1 cellular context compared by ENCODE assay signal in the genomic region with DNA sequence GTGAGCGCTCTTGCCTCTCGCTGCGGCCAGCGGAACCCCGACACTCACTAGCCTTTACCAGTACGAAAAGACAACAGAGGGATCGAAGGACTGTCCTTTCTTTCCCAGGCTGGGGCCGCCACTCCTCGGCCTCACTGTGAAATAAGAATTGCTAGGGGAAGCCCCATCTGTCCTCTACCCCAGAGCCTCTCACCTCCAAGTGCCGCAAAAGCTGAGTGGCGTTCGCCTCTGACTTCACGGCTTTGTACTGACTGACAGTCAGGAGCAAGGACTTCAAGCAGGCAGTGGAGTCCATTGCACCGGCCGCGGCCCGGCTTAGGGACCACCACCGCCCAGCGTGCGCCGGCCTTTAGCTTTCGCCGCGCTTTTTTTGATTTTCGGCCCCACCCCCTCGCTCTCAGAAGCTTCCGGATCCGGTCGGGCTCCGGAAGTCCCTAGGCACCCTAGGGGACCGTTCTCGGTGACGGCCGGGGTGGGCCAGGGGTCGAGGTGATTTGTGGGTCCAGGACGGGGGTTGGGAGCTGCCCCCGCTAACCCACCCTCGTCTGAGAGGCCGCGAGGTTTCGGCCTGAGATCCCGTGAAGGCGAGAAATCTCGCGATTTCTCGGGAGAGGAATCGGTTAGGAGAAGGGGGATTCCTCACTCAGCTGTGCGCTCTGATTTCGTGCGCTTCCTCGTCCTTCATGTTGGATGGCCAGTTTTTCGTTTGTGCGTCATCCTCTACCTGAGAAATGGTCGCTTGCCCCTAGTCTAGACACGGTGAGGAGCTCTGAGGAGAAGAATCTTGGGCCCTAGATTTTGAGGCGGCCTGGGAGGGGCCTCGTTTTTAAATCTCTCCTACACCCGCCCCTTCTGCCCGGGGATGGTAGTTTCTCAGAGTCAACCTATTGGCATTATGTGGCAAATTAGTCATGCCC.
TF ChIP-seq lines count a peak whose summit lies in the region.

A gene (minus strand): TSS at position 358 of the 917 bp plus-strand sequence. CDS start 63 bp downstream, at position 295.
A gene with protein sequence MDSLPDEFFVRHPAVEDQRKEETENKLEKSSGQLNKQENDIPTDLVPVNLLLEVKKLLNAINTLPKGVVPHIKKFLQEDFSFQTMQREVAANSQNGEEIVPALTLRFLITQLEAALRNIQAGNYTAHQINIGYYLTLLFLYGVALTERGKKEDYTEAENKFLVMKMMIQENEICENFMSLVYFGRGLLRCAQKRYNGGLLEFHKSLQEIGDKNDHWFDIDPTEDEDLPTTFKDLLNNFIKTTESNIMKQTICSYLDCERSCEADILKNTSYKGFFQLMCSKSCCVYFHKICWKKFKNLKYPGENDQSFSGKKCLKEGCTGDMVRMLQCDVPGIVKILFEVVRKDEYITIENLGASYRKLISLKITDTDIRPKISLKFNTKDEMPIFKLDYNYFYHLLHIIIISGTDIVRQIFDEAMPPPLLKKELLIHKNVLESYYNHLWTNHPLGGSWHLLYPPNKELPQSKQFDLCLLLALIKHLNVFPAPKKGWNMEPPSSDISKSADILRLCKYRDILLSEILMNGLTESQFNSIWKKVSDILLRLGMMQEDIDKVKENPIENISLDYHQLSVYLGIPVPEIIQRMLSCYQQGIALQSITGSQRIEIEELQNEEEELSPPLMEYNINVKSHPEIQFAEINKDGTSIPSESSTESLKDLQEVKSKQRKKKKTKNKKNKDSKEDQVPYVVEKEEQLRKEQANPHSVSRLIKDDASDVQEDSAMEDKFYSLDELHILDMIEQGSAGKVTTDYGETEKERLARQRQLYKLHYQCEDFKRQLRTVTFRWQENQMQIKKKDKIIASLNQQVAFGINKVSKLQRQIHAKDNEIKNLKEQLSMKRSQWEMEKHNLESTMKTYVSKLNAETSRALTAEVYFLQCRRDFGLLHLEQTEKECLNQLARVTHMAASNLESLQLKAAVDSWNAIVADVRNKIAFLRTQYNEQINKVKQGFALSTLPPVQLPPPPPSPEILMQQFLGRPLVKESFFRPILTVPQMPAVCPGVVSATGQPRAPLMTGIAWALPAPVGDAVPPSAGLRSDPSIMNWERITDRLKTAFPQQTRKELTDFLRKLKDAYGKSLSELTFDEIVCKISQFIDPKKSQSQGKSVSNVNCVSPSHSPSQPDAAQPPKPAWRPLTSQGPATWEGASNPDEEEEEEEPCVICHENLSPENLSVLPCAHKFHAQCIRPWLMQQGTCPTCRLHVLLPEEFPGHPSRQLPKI (plus strand): TSS at position 642 of the 917 bp plus-strand sequence. CDS start 15,685 bp downstream, outside the sequence.

TF ChIP-seq in H1, 55 proteins besides CTCF, POLR2A, EP300 and RAD21:
- no peak for TF ChIP-seq EZH2 (IDR thresholded peaks at IDR 0.05; ENCODE audit: low read depth, low read length, severe bottlenecking)
- TF ChIP-seq SP1 (IDR thresholded peaks at IDR 0.05; ENCODE audit: low read depth, low read length) = peak; percentile 26; the same call in 1 of the 2 replicates
- peak; percentile 90 for TF ChIP-seq PHF8 (conservative IDR thresholded peaks at IDR 0.05; ENCODE audit: low read depth, low read length)
- TF ChIP-seq HDAC6 (IDR thresholded peaks at IDR 0.05; ENCODE audit: low read depth, low read length) = no peak
- TF ChIP-seq ZNF274 (IDR thresholded peaks at IDR 0.05; ENCODE audit: borderline replicate concordance, extremely low read depth, low read length) = no peak
- no peak for TF ChIP-seq SUZ12 (IDR thresholded peaks at IDR 0.05; ENCODE audit: low read length)
- TF ChIP-seq, protein P1, sequence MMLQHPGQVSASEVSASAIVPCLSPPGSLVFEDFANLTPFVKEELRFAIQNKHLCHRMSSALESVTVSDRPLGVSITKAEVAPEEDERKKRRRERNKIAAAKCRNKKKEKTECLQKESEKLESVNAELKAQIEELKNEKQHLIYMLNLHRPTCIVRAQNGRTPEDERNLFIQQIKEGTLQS (IDR thresholded peaks at IDR 0.05; ENCODE audit: insufficient read depth, low read depth, low read length) = no peak
- peak; percentile 71; the same call in 1 of the 2 replicates for TF ChIP-seq CREB1 (IDR thresholded peaks at IDR 0.05)
- peak; percentile 89; the same call in 1 of the 2 replicates for TF ChIP-seq RBBP5 (IDR thresholded peaks at IDR 0.05; ENCODE audit: borderline replicate concordance, low read depth, low read length)
- no peak for TF ChIP-seq SP4 (IDR thresholded peaks at IDR 0.05; ENCODE audit: low read length)
- TF ChIP-seq CHD2 (IDR thresholded peaks at IDR 0.05; ENCODE audit: low read length) = peak; percentile 97
- peak; percentile 95 for TF ChIP-seq ASH2L (IDR thresholded peaks at IDR 0.05; ENCODE audit: low read length)
- no peak for TF ChIP-seq TCF12 (IDR thresholded peaks at IDR 0.05; ENCODE audit: low read depth, low read length)
- no peak for TF ChIP-seq CBX8 (IDR thresholded peaks at IDR 0.05; ENCODE audit: borderline replicate concordance, low read depth, low read length)
- peak; percentile 83 for TF ChIP-seq TBP (IDR thresholded peaks at IDR 0.05; ENCODE audit: low read depth, low read length)
- no peak for TF ChIP-seq EGR1 (IDR thresholded peaks at IDR 0.05; ENCODE audit: borderline replicate concordance, low read depth, low read length)
- peak; percentile 27 for TF ChIP-seq KDM4A (IDR thresholded peaks at IDR 0.05; ENCODE audit: low read depth, low read length, severe bottlenecking)
- TF ChIP-seq SRF (IDR thresholded peaks at IDR 0.05; ENCODE audit: low read depth, low read length) = no peak
- TF ChIP-seq RFX5 (IDR thresholded peaks at IDR 0.05; ENCODE audit: borderline replicate concordance, low read depth, low read length) = no peak
- TF ChIP-seq JUND (IDR thresholded peaks at IDR 0.05; ENCODE audit: low read length) = no peak
- no peak for TF ChIP-seq KDM5A (IDR thresholded peaks at IDR 0.05; ENCODE audit: low read length)
- TF ChIP-seq SIN3A (conservative IDR thresholded peaks at IDR 0.05 in 1 of 2, IDR thresholded peaks at IDR 0.05 in 1 of 2; ENCODE audit: low read depth in 1 of 2, low read length in 2 of 2) = peak; percentile 79 to 88; a peak in 3 of 4 replicates
- no peak for TF ChIP-seq BACH1 (IDR thresholded peaks at IDR 0.05; ENCODE audit: low read length)
- TF ChIP-seq YY1 (IDR thresholded peaks at IDR 0.05; ENCODE audit: low read depth, low read length) = peak; percentile 61; the same call in 1 of the 2 replicates
- TF ChIP-seq, protein P2, sequence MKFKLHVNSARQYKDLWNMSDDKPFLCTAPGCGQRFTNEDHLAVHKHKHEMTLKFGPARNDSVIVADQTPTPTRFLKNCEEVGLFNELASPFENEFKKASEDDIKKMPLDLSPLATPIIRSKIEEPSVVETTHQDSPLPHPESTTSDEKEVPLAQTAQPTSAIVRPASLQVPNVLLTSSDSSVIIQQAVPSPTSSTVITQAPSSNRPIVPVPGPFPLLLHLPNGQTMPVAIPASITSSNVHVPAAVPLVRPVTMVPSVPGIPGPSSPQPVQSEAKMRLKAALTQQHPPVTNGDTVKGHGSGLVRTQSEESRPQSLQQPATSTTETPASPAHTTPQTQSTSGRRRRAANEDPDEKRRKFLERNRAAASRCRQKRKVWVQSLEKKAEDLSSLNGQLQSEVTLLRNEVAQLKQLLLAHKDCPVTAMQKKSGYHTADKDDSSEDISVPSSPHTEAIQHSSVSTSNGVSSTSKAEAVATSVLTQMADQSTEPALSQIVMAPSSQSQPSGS (IDR thresholded peaks at IDR 0.05; ENCODE audit: low read length) = peak; percentile 95
- no peak for TF ChIP-seq CEBPB (IDR thresholded peaks at IDR 0.05; ENCODE audit: low read depth, low read length)
- no peak for TF ChIP-seq RNF2 (IDR thresholded peaks at IDR 0.05; ENCODE audit: borderline replicate concordance, low read depth, low read length, missing control alignments, poor library complexity, severe bottlenecking)
- TF ChIP-seq BRCA1 (IDR thresholded peaks at IDR 0.05; ENCODE audit: low read depth, low read length) = peak; percentile 90
- TF ChIP-seq HDAC2 (IDR thresholded peaks at IDR 0.05; ENCODE audit: borderline replicate concordance in 1 of 2, low read depth in 2 of 2, low read length in 2 of 2) = no peak
- TF ChIP-seq, protein P3, sequence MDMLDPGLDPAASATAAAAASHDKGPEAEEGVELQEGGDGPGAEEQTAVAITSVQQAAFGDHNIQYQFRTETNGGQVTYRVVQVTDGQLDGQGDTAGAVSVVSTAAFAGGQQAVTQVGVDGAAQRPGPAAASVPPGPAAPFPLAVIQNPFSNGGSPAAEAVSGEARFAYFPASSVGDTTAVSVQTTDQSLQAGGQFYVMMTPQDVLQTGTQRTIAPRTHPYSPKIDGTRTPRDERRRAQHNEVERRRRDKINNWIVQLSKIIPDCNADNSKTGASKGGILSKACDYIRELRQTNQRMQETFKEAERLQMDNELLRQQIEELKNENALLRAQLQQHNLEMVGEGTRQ (IDR thresholded peaks at IDR 0.05; ENCODE audit: low read length) = no peak
- peak; percentile 91 for TF ChIP-seq TAF1 (IDR thresholded peaks at IDR 0.05; ENCODE audit: low read depth, low read length)
- TF ChIP-seq FOSL1 (IDR thresholded peaks at IDR 0.05; ENCODE audit: insufficient read depth, low read depth, low read length) = no peak
- TF ChIP-seq SAP30 (IDR thresholded peaks at IDR 0.05; ENCODE audit: insufficient read depth, insufficient replicate concordance, low read length) = peak; percentile 84
- TF ChIP-seq GABPA (IDR thresholded peaks at IDR 0.05; ENCODE audit: borderline replicate concordance, insufficient read depth, low read length) = peak; percentile 87; the same call in 1 of the 2 replicates
- TF ChIP-seq POLR2AphosphoS5 (IDR thresholded peaks at IDR 0.05; ENCODE audit: low read depth, low read length) = peak; percentile 98
- TF ChIP-seq, protein P4, sequence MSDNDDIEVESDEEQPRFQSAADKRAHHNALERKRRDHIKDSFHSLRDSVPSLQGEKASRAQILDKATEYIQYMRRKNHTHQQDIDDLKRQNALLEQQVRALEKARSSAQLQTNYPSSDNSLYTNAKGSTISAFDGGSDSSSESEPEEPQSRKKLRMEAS (IDR thresholded peaks at IDR 0.05) = peak; percentile 76; the same call in 1 of the 2 replicates
- TF ChIP-seq, protein P5, sequence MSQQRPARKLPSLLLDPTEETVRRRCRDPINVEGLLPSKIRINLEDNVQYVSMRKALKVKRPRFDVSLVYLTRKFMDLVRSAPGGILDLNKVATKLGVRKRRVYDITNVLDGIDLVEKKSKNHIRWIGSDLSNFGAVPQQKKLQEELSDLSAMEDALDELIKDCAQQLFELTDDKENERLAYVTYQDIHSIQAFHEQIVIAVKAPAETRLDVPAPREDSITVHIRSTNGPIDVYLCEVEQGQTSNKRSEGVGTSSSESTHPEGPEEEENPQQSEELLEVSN (IDR thresholded peaks at IDR 0.05) = peak; percentile 89
- TF ChIP-seq CHD1 (IDR thresholded peaks at IDR 0.05; ENCODE audit: low read depth, low read length) = no peak
- TF ChIP-seq GTF2F1 (IDR thresholded peaks at IDR 0.05; ENCODE audit: borderline replicate concordance, low read depth, low read length) = no peak; the same call in 1 of the 2 replicates
- no peak for TF ChIP-seq NANOG (IDR thresholded peaks at IDR 0.05; ENCODE audit: insufficient read depth, low read depth, low read length, poor library complexity, severe bottlenecking)
